In the genomic region with DNA sequence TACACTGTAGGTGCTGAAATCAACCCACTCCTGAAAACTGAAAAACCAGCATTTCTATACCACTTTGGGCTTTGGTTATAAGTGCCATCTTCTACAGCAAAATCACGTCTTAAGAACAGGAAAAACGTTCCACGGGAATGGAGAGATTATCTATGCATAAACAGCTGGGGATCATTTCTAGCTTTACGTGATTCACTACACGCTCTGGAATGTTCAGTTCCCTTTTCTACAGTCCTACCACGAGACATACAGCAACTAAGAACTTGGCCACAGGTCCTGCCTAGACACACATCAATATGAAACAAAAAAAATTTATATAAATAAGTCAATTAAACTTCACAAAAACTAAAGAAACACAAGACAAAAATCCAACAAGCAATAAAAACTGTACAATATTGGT, we compare ENCODE assay signal across 14 cellular contexts. TPM values are rescaled to one million over a fixed set of nuclear protein-coding genes. Genes with fewer than 3 reads are reported as not detected.
DNase-seq lines count a peak whose midpoint lies in the region; ATAC-seq and TF ChIP-seq lines count a peak whose summit lies in the region.
"Had no signal": no experiment of that assay in that cellular context is flagged by ENCODE, and none has a peak within 500 bp of the region (broad histone marks: within the 10 kb centered on the region; RNA-seq: fewer than 3 reads in every experiment).

No MANE protein-coding gene starts in this region.

- no peaks in the 10 kb centered on the region for H3K9me3 Mint-ChIP-seq in activated naive CD8-positive, alpha-beta T cell treated with anti-CD3 and anti-CD28 coated beads, Interleukin-2, amount 10 ng/mL, durations not matched to agents 7 days and 5 days
- no peaks in the 10 kb centered on the region for H3K9me3 Mint-ChIP-seq in nephron progenitor cell
- H3K9me3 Mint-ChIP-seq: HFFc6 had no signal

- peak overlapping the region; percentile 78 for H3K4me3 Mint-ChIP-seq in activated naive CD8-positive, alpha-beta T cell treated with anti-CD3 and anti-CD28 coated beads, Interleukin-2, amount 10 ng/mL, durations not matched to agents 7 days and 5 days
- H3K4me3 Mint-ChIP-seq in nephron progenitor cell = peak overlapping the region; percentile 96
- H3K4me3 Mint-ChIP-seq: HFFc6 had no signal

- DNase-seq in SIG-M5 treated with dmso at 0.1 percent for 504 hours (lab: John Stamatoyannopoulos, UW; ENCODE audit: unreplicated experiment) (peak; percentile 80), SIG-M5 (lab: John Stamatoyannopoulos, UW) (no peak), MV-4-11 (lab: John Stamatoyannopoulos, UW) (peak; percentile 75), nephron progenitor cell (no peak), GM03348 (ENCODE audit: low spot score) (no peak), ureter (ENCODE audit: low spot score) (no peak)
- DNase-seq in activated naive CD8-positive, alpha-beta T cell treated with anti-CD3 and anti-CD28 coated beads, Interleukin-2, amount 10 ng/mL, durations not matched to agents 7 days and 5 days = no peak
- DNase-seq: activated CD4-positive, CD25-positive, alpha-beta regulatory T cell; amygdala; HFFc6; NCI-H2171 treated with DMSO at 0.1 percent for 48 hours; RPMI8226; stimulated activated CD4-positive, alpha-beta T cell treated with anti-CD3 and anti-CD28 coated beads, Interleukin-4, amount 100 ng/mL, for 1 hour had no signal

- POLR2A ChIA-PET in activated naive CD8-positive, alpha-beta T cell treated with anti-CD3 and anti-CD28 coated beads, Interleukin-2, amount 10 ng/mL, durations not matched to agents 7 days and 5 days (lab: Charles Lee) = interaction anchor here (0.7 to 1.9 kb wide), 4 partner anchors 15 to 62 kb away, joined by 3 to 5 read pairs (median 4); no protein-coding TSS in a partner anchor

- TF ChIP-seq CTCF in nephron progenitor cell (IDR thresholded peaks at IDR 0.05) = no peak

- H3K27ac Mint-ChIP-seq in activated naive CD8-positive, alpha-beta T cell treated with anti-CD3 and anti-CD28 coated beads, Interleukin-2, amount 10 ng/mL, durations not matched to agents 7 days and 5 days = peak overlapping the region; percentile 42
- H3K27ac Mint-ChIP-seq in nephron progenitor cell = no peak overlapping the region
- H3K27ac Mint-ChIP-seq: HFFc6 had no signal

- H3K4me1 Mint-ChIP-seq in activated naive CD8-positive, alpha-beta T cell treated with anti-CD3 and anti-CD28 coated beads, Interleukin-2, amount 10 ng/mL, durations not matched to agents 7 days and 5 days = peaks cover 31% of the 10 kb centered on the region
- peaks cover 50% of the 10 kb centered on the region for H3K4me1 Mint-ChIP-seq in nephron progenitor cell

- no peaks in the 10 kb centered on the region for H3K27me3 Mint-ChIP-seq in activated naive CD8-positive, alpha-beta T cell treated with anti-CD3 and anti-CD28 coated beads, Interleukin-2, amount 10 ng/mL, durations not matched to agents 7 days and 5 days
- no peaks in the 10 kb centered on the region for H3K27me3 Mint-ChIP-seq in nephron progenitor cell (ENCODE audit: low read depth, poor library complexity)

- no peak for ATAC-seq in activated naive CD8-positive, alpha-beta T cell treated with anti-CD3 and anti-CD28 coated beads, Interleukin-2, amount 10 ng/mL, durations not matched to agents 7 days and 5 days (ENCODE audit: low read depth)
- no peak for ATAC-seq in GM21723 (IDR thresholded peaks at IDR 0.05; ENCODE audit: unreplicated experiment)

- peaks cover 48% of the 10 kb centered on the region for H3K36me3 Mint-ChIP-seq in activated naive CD8-positive, alpha-beta T cell treated with anti-CD3 and anti-CD28 coated beads, Interleukin-2, amount 10 ng/mL, durations not matched to agents 7 days and 5 days
- peaks cover 24% of the 10 kb centered on the region for H3K36me3 Mint-ChIP-seq in nephron progenitor cell (ENCODE audit: low read depth)

RNA-seq across cellular contexts. Expression of a gene that starts 3.6 kb away (rescaled TPM):
- 100 to 1,000 TPM; 288 to 293 TPM for total RNA-seq in activated naive CD8-positive, alpha-beta T cell treated with anti-CD3 and anti-CD28 coated beads, Interleukin-2, amount 10 ng/mL, durations not matched to agents 7 days and 5 days
- 23.2 TPM for total RNA-seq in ureter
- total RNA-seq: HFFc6 had no signal

Comparison
In these comparisons a context has a peak if more than half of its experiments do, and no peak if none do; other contexts are left out.
1. DNase-seq: peak in SIG-M5 treated with dmso at 0.1 percent for 504 hours (single experiment) and MV-4-11 (single experiment); none in SIG-M5 (single experiment), activated naive CD8-positive, alpha-beta T cell treated with anti-CD3 and anti-CD28 coated beads, Interleukin-2, amount 10 ng/mL, durations not matched to agents 7 days and 5 days (single experiment), nephron progenitor cell (single experiment), GM03348 (single experiment) and ureter (single experiment).
2. RNA of a gene that starts 3.6 kb away (total RNA-seq): 288 to 293 TPM in activated naive CD8-positive, alpha-beta T cell treated with anti-CD3 and anti-CD28 coated beads, Interleukin-2, amount 10 ng/mL, durations not matched to agents 7 days and 5 days; 23.2 TPM in ureter (single experiment); every median in the first group is over 10 times any median in the second.